ENCODE assay signal across 8 cellular contexts in genomic region chr17:78342438-78343098, GRCh38. TPM values are rescaled to one million over a fixed set of nuclear protein-coding genes. Genes with fewer than 3 reads are reported as not detected.
A peak's percentile ranks its signal among the peaks of the same experiment; 100 is the strongest.
DNase-seq lines count a peak whose midpoint lies in the region; ATAC-seq and TF ChIP-seq lines count a peak whose summit lies in the region.

No MANE protein-coding gene starts in this region.

- no peaks in the 10 kb centered on the region for H3K9me3 Mint-ChIP-seq in stimulated activated naive B cell treated with anti-CD40 and anti-IgM and Interleukin-4, amounts not matched to agents 10 μg/mL and 1 μg/mL and 100 μg/mL, for 72 hours

- H3K36me3 Mint-ChIP-seq in stimulated activated naive B cell treated with anti-CD40 and anti-IgM and Interleukin-4, amounts not matched to agents 10 μg/mL and 1 μg/mL and 100 μg/mL, for 72 hours, result no peaks in the 10 kb centered on the region

- H4K8ac ChIP-seq in IMR-90 (ENCODE audit: low read depth in 2 of 2, low read length in 2 of 2), result peak overlapping the region; percentile 67 to 91; a peak in 3 of 4 replicates

- peaks cover 24% of the 10 kb centered on the region for H3K9me1 ChIP-seq in IMR-90 (ENCODE audit: insufficient read depth, low read length)

- H3K79me1 ChIP-seq in IMR-90 (ENCODE audit: low read depth in 1 of 2, low read length in 2 of 2), result peaks cover 0 to 13% of the 10 kb centered on the region in 2 experiments; a peak in 1 of 4 replicates

- POLR2A ChIA-PET in IMR-90 (lab: Charles Lee; ENCODE audit: unreplicated experiment), result interaction anchor here (0.5 to 0.8 kb wide), 3 partner anchors 9 to 574 kb away, joined by 3 read pairs; no protein-coding TSS in a partner anchor

- H3K4ac ChIP-seq in IMR-90 (ENCODE audit: low read depth, low read length), result peak overlapping the region; percentile 97

- peak overlapping the region; percentile 65 for H3K4me2 ChIP-seq in IMR-90 (ENCODE audit: low read depth, low read length)

- DNase-seq in A172 (ENCODE audit: low spot score) (peak; percentile 94), IMR-90 (peak; percentile 88), astrocyte of the cerebellum (ENCODE audit: low read depth) (peak; percentile 87), GM10266 (ENCODE audit: extremely low spot score) (no peak)
- no peak for DNase-seq in stimulated activated naive B cell treated with anti-CD40 and anti-IgM and Interleukin-4, amounts not matched to agents 10 μg/mL and 1 μg/mL and 100 μg/mL, for 72 hours
- DNase-seq in stimulated activated CD4-positive, alpha-beta T cell treated with anti-CD3 and anti-CD28 coated beads, Interleukin-1b, Interleukin-23, amount 100 ng/mL, for 48 hours, result no peak

- H3K56ac ChIP-seq in IMR-90 (ENCODE audit: extremely low read depth, insufficient read depth, low read length), result peak overlapping the region; percentile 92

- H3K9me3 ChIP-seq in IMR-90 (ENCODE audit: control insufficient read depth, insufficient read depth, low read length) (no peaks in the 10 kb centered on the region), iPS-20b (ENCODE audit: insufficient read depth, low read depth, low read length) (no peaks in the 10 kb centered on the region)

- H2BK20ac ChIP-seq in IMR-90 (ENCODE audit: low read depth, low read length), result peak overlapping the region; percentile 99

- peak overlapping the region; percentile 99 for H3K27ac ChIP-seq in IMR-90 (ENCODE audit: insufficient read depth, low read length)
- no peak overlapping the region for H3K27ac ChIP-seq in iPS-20b (ENCODE audit: low read length)

- no peak for TF ChIP-seq RAD21 in IMR-90 (IDR thresholded peaks at IDR 0.05; ENCODE audit: low read length)

- TF ChIP-seq CTCF in IMR-90 (conservative IDR thresholded peaks at IDR 0.05; ENCODE audit: low read depth, low read length) (no peak), astrocyte of the cerebellum (IDR thresholded peaks at IDR 0.05; ENCODE audit: low read depth, low read length, missing control alignments) (no peak), GM10266 (IDR thresholded peaks at IDR 0.05; ENCODE audit: control insufficient read depth, insufficient read depth, low read depth, missing control alignments) (no peak)

- H3K4me1 ChIP-seq in IMR-90 (ENCODE audit: control insufficient read depth, insufficient read depth, low read length), result peaks cover 28% of the 10 kb centered on the region
- H3K4me1 ChIP-seq in iPS-20b (ENCODE audit: insufficient read depth, low read length), result peaks cover 14% of the 10 kb centered on the region

- H3K36me3 ChIP-seq in IMR-90 (ENCODE audit: control insufficient read depth, insufficient read depth, low read length) (no peaks in the 10 kb centered on the region), iPS-20b (ENCODE audit: insufficient read depth, low read depth, low read length) (no peaks in the 10 kb centered on the region)

- dilution Hi-C loops in IMR-90 (cut with HindIII; ENCODE audit: low sequenced_read_pairs, unreplicated experiment), result no loop called here

- peak overlapping the region; percentile 83 for H4K5ac ChIP-seq in IMR-90 (ENCODE audit: low read depth, low read length)

- peak overlapping the region; percentile 96; the same call in 1 of the 2 replicates for H3K14ac ChIP-seq in IMR-90 (replicated peaks; ENCODE audit: low read depth, low read length)

- H2AFZ ChIP-seq in IMR-90 (replicated peaks; ENCODE audit: low read length, poor library complexity), result peak overlapping the region; percentile 85

- peak overlapping the region; percentile 60 to 75 for H3K4me3 Mint-ChIP-seq in stimulated activated naive B cell treated with anti-CD40 and anti-IgM and Interleukin-4, amounts not matched to agents 10 μg/mL and 1 μg/mL and 100 μg/mL, for 72 hours

- WGBS in IMR-90 (ENCODE audit: extremely low coverage in 2 of 2, insufficient read length in 1 of 2), 2 experiments, result 0% methylated on average over 1 of the region's 26 CpGs; no CpG with 5 or more reads in 1 of the 2 experiments

- peak; percentile 19; the same call in 1 of the 2 replicates for TF ChIP-seq POLR2A in IMR-90 (IDR thresholded peaks at IDR 0.05; ENCODE audit: low read depth, low read length)

- H3K27ac Mint-ChIP-seq in stimulated activated naive B cell treated with anti-CD40 and anti-IgM and Interleukin-4, amounts not matched to agents 10 μg/mL and 1 μg/mL and 100 μg/mL, for 72 hours, result peak overlapping the region; percentile 95

- intact Hi-C loops in IMR-90 (cut with micrococcal nuclease), result loop anchor here (1.0 to 2.0 kb wide), 2 partner anchors 9 to 14 kb away; no protein-coding TSS in a partner anchor

- H2BK120ac ChIP-seq in IMR-90 (ENCODE audit: low read depth, low read length), result peak overlapping the region; percentile 94

- H3K4me1 Mint-ChIP-seq in stimulated activated naive B cell treated with anti-CD40 and anti-IgM and Interleukin-4, amounts not matched to agents 10 μg/mL and 1 μg/mL and 100 μg/mL, for 72 hours, result peaks cover 52 to 78% of the 10 kb centered on the region in 2 donors

- peak overlapping the region; percentile 53 for H3K9ac ChIP-seq in IMR-90 (ENCODE audit: low read depth, low read length)
- no peak overlapping the region for H3K9ac ChIP-seq in iPS-20b (ENCODE audit: low read depth, low read length)

- peak overlapping the region; percentile 77 for H3K18ac ChIP-seq in IMR-90 (ENCODE audit: low read depth, low read length)

- CTCF ChIA-PET in IMR-90 (lab: Yijun Ruan, JAX), result interaction anchor here (0.6 kb wide), 1 partner anchor 40 kb away, joined by 4 read pairs; no protein-coding TSS in a partner anchor

- peak overlapping the region; percentile 93 for H2BK5ac ChIP-seq in IMR-90 (ENCODE audit: low read depth, low read length, poor library complexity, severe bottlenecking)

- H2AK9ac ChIP-seq in IMR-90 (replicated peaks; ENCODE audit: low read depth, low read length, poor library complexity), result peak overlapping the region; percentile 99

- no peaks in the 10 kb centered on the region for H3K27me3 ChIP-seq in IMR-90 (ENCODE audit: control insufficient read depth, insufficient read depth, low read length)
- peaks cover 39% of the 10 kb centered on the region for H3K27me3 ChIP-seq in iPS-20b (ENCODE audit: insufficient read depth, low read length)

- no TSS peak for BruUV-seq in IMR-90 (replicated peaks; lab: Mats Ljungman, UMichigan)

- H3K27me3 Mint-ChIP-seq in stimulated activated naive B cell treated with anti-CD40 and anti-IgM and Interleukin-4, amounts not matched to agents 10 μg/mL and 1 μg/mL and 100 μg/mL, for 72 hours, result no peaks in the 10 kb centered on the region

- H3K4me3 ChIP-seq in IMR-90 (ENCODE audit: insufficient read depth, low read depth, low read length) (no peak overlapping the region; the same call in 1 of the 2 replicates), astrocyte of the cerebellum (ENCODE audit: low read depth, low read length) (peak overlapping the region; percentile 31), iPS-20b (ENCODE audit: low read length) (peak overlapping the region; percentile 53; the same call in 1 of the 2 replicates)

- peak overlapping the region; percentile 99; the same call in 2 of the 3 replicates for H2BK15ac ChIP-seq in IMR-90 (ENCODE audit: low read depth, low read length)

- ATAC-seq in IMR-90 (ENCODE audit: low read depth), result peak; percentile 67
- ATAC-seq in stimulated activated naive B cell treated with anti-CD40 and anti-IgM and Interleukin-4, amounts not matched to agents 10 μg/mL and 1 μg/mL and 100 μg/mL, for 72 hours (replicated peaks), result no peak
- ATAC-seq in GM18907 (IDR thresholded peaks at IDR 0.05; ENCODE audit: unreplicated experiment), result no peak

- no peaks in the 10 kb centered on the region; the same call in 1 of the 2 replicates for H4K20me1 ChIP-seq in IMR-90 (ENCODE audit: insufficient read depth, low read length)

- peak overlapping the region; percentile 98 for H4K91ac ChIP-seq in IMR-90 (ENCODE audit: insufficient read depth, low read depth, low read length)

- H3K23ac ChIP-seq in IMR-90 (ENCODE audit: low read depth, low read length), result peak overlapping the region; percentile 57

- in situ Hi-C loops in IMR-90 (cut with MboI; ENCODE audit: low sequenced_read_pairs), result no loop called here
- in situ Hi-C loops in astrocyte of the cerebellum (cut with HindIII; ENCODE audit: low sequenced_read_pairs), result loop anchor here (5.0 kb wide), 2 partner anchors 50 to 80 kb away; no protein-coding TSS in a partner anchor

- peak overlapping the region; percentile 98 for H2AK5ac ChIP-seq in IMR-90 (ENCODE audit: low read depth, low read length)

TF ChIP-seq in IMR-90, 13 proteins besides CTCF, POLR2A, EP300 and RAD21:
- TF ChIP-seq FOS (IDR thresholded peaks at IDR 0.05; ENCODE audit: low read depth, low read length) (0 out of 2 replicates have a peak, but pooled peaks have one; percentile 5), SMC3 (IDR thresholded peaks at IDR 0.05; ENCODE audit: low read depth, low read length) (no peak), RFX5 (IDR thresholded peaks at IDR 0.05; ENCODE audit: low read depth, low read length) (no peak)
- TF ChIP-seq, protein P1, sequence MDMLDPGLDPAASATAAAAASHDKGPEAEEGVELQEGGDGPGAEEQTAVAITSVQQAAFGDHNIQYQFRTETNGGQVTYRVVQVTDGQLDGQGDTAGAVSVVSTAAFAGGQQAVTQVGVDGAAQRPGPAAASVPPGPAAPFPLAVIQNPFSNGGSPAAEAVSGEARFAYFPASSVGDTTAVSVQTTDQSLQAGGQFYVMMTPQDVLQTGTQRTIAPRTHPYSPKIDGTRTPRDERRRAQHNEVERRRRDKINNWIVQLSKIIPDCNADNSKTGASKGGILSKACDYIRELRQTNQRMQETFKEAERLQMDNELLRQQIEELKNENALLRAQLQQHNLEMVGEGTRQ (IDR thresholded peaks at IDR 0.05; ENCODE audit: low read depth, low read length), result no peak

RNA-seq across cellular contexts. Expression of gene SOCS3, which starts 17.3 kb away (rescaled TPM):
- total RNA-seq in A172 (2014; rRNA removed; shearing (Covaris generic)), result 51.0 and 60.2 TPM in 2 replicates
- 19.7 and 19.9 TPM in 2 replicates for total RNA-seq in IMR-90 (2012; rRNA removed)
- polyA plus RNA-seq in IMR-90 (2012; rRNA removed), result 18.3 and 19.2 TPM in 2 replicates
- polyA plus RNA-seq in IMR-90 (2012; cell fraction: cytosol; rRNA removed), result 29.0 and 102 TPM in 2 replicates
- 163 and 202 TPM in 2 replicates for polyA plus RNA-seq in IMR-90 (2012; cell fraction: nucleus; rRNA removed; ENCODE audit: low replicate concordance)

RNA-seq across cellular contexts. Expression of gene PGS1, which starts 35.9 kb away (rescaled TPM):
- 25.6 and 40.1 TPM in 2 replicates for total RNA-seq in A172 (2014; rRNA removed; shearing (Covaris generic))
- 14.4 and 18.5 TPM in 2 replicates for total RNA-seq in IMR-90 (2012; rRNA removed)
- 35.5 and 43.2 TPM in 2 replicates for polyA plus RNA-seq in IMR-90 (2012; rRNA removed)
- 26.3 and 45.8 TPM in 2 replicates for polyA plus RNA-seq in IMR-90 (2012; cell fraction: cytosol; rRNA removed)
- 189 and 191 TPM in 2 replicates for polyA plus RNA-seq in IMR-90 (2012; cell fraction: nucleus; rRNA removed; ENCODE audit: low replicate concordance)

Comparison
In these comparisons a context has a peak if more than half of its experiments do, and no peak if none do; other contexts are left out.
1. DNase-seq: peak in A172 (single experiment), IMR-90 (single experiment) and astrocyte of the cerebellum (single experiment); none in stimulated activated naive B cell treated with anti-CD40 and anti-IgM and Interleukin-4, amounts not matched to agents 10 μg/mL and 1 μg/mL and 100 μg/mL, for 72 hours (single experiment), stimulated activated CD4-positive, alpha-beta T cell treated with anti-CD3 and anti-CD28 coated beads, Interleukin-1b, Interleukin-23, amount 100 ng/mL, for 48 hours (single experiment) and GM10266 (single experiment).